In the genomic region with DNA sequence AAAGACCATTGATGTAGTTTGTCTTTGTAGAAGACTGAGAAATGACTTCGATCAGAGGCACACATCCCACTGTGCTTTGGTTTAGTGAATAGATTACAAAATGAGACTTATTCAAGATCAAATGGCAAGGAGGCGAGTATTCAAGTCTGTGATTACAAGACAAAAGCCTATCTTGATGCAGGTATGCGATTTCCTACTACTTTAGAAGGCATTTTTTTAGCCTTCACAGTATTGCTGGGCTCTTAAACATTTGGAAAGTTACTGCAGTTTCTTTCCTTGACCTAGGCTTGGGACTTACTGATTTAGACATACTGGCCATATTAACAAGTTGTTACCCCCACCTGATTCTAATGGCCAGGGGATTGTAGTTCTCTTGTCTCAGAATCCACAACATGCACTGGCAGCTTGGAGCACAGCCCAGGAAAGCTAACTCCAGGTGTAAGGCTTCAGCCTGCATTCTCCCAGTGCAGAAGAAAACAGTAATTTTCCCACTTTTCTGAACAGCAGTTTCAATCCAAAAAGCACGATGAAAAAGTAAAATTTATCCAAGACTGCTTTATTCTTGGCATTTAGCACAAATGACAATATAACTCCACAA, we compare ENCODE assay signal across 18 cellular contexts.
A peak's percentile ranks its signal among the peaks of the same experiment; 100 is the strongest.
DNase-seq lines count a peak whose midpoint lies in the region; ATAC-seq and TF ChIP-seq lines count a peak whose summit lies in the region.
"Had no signal": no experiment of that assay in that cellular context is flagged by ENCODE, and none has a peak within 500 bp of the region (broad histone marks: within the 10 kb centered on the region; RNA-seq: fewer than 3 reads in every experiment).

No MANE protein-coding gene starts in this region.

- in situ Hi-C loops in G401 (cut with HindIII; ENCODE audit: low sequenced_read_pairs), result no loop called here

- H3K27ac ChIP-seq in left lung, result no peak overlapping the region
- H3K27ac ChIP-seq: GM23248, SJCRH30 had no signal

- H3K36me3 ChIP-seq in NT2/D1 (ENCODE audit: insufficient read depth, insufficient read length, low read length) (no peaks in the 10 kb centered on the region), left lung (no peaks in the 10 kb centered on the region)
- H3K36me3 ChIP-seq: SJCRH30 had no signal

- peak overlapping the region; percentile 81 for H3K27ac Mint-ChIP-seq in mesothelial cell of epicardium
- H3K27ac Mint-ChIP-seq: B cell, IgD-negative memory B cell had no signal

- H3K27me3 Mint-ChIP-seq in mesothelial cell of epicardium (ENCODE audit: low read depth), result no peaks in the 10 kb centered on the region
- H3K27me3 Mint-ChIP-seq: B cell, IgD-negative memory B cell had no signal

- no peaks in the 10 kb centered on the region for H3K9me3 Mint-ChIP-seq in mesothelial cell of epicardium

- H3K4me3 ChIP-seq in NT2/D1 (ENCODE audit: insufficient read length, low read depth) (no peak overlapping the region), left lung (no peak overlapping the region)
- H3K4me3 ChIP-seq: GM23248, SJCRH30 had no signal

- H3K4me3 Mint-ChIP-seq in mesothelial cell of epicardium, result no peak overlapping the region
- H3K4me3 Mint-ChIP-seq: B cell, IgD-negative memory B cell had no signal

- H3K4me1 ChIP-seq in NT2/D1 (ENCODE audit: insufficient read depth, insufficient read length) (no peaks in the 10 kb centered on the region), left lung (no peaks in the 10 kb centered on the region)
- H3K4me1 ChIP-seq: SJCRH30 had no signal

- H3K27me3 ChIP-seq in NT2/D1 (ENCODE audit: insufficient read depth, insufficient read length), result no peaks in the 10 kb centered on the region
- H3K27me3 ChIP-seq in left lung, result no peaks in the 10 kb centered on the region
- H3K27me3 ChIP-seq: SJCRH30 had no signal

- H3K9me3 ChIP-seq in NT2/D1 (ENCODE audit: insufficient read depth, low read length) (no peaks in the 10 kb centered on the region), left lung (peaks cover 0 to 5% of the 10 kb centered on the region in 2 donors)
- H3K9me3 ChIP-seq: SJCRH30 had no signal

- H3K36me3 Mint-ChIP-seq in mesothelial cell of epicardium, result no peaks in the 10 kb centered on the region
- H3K36me3 Mint-ChIP-seq: IgD-negative memory B cell had no signal

- no peak for TF ChIP-seq CTCF in mesothelial cell of epicardium (IDR thresholded peaks at IDR 0.05; ENCODE audit: unreplicated experiment)
- TF ChIP-seq CTCF in left lung (IDR thresholded peaks at IDR 0.05), result no peak

- H3K4me1 Mint-ChIP-seq in mesothelial cell of epicardium, result peaks cover 26% of the 10 kb centered on the region
- H3K4me1 Mint-ChIP-seq: B cell, IgD-negative memory B cell had no signal

- no peak for ATAC-seq in left lung
- ATAC-seq in Right ventricle myocardium superior (ENCODE audit: poor library complexity), result no peak

- no peak overlapping the region for H3K9ac ChIP-seq in NT2/D1 (ENCODE audit: insufficient read length, low read depth)
- H3K9ac ChIP-seq: GM23248 had no signal

- intact Hi-C loops in posterior cingulate gyrus (cut with DNase I), result no loop called here
- intact Hi-C loops in left lung (cut with DNase I), result no loop called here
- intact Hi-C loops in Right ventricle myocardium superior (cut with DNase I), result no loop called here

- DNase-seq in G401 (ENCODE audit: low spot score), result peak; percentile 65
- peak; percentile 38 for DNase-seq in NT2/D1 (ENCODE audit: low read depth, low spot score)
- peak; percentile 49 for DNase-seq in iPS DF 4.7 (ENCODE audit: extremely low read depth, low spot score)
- no peak for DNase-seq in mesothelial cell of epicardium (ENCODE audit: low spot score in 2 of 2, unreplicated experiment in 2 of 2)
- no peak for DNase-seq in posterior cingulate gyrus
- DNase-seq in left lung, result no peak
- DNase-seq in Right ventricle myocardium superior, result no peak
- DNase-seq: DND-41, GDM1, GM23248, Karpas-422, NCI-H1417 treated with DMSO at 0.1 percent for 48 hours, NCI-H1930, NCI-H226, NCI-H524, SJCRH30 had no signal

Comparison
In these comparisons a context has a peak if more than half of its experiments do, and no peak if none do; other contexts are left out.
1. DNase-seq: peak in G401 (single experiment), NT2/D1 (single experiment) and iPS DF 4.7 (single experiment); none in mesothelial cell of epicardium (0 of 2), posterior cingulate gyrus (0 of 10), left lung (0 of 2) and Right ventricle myocardium superior (single experiment).